ENCODE assay signal across 8 cellular contexts in genomic region chr2:216499641-216500218, GRCh38.
DNase-seq lines count a peak whose midpoint lies in the region; TF ChIP-seq lines count a peak whose summit lies in the region.

No MANE protein-coding gene starts in this region.

- peak overlapping the region; percentile 98 to 100 (median 99) for H3K4me3 Mint-ChIP-seq in nephron

- TF ChIP-seq CTCF in MM.1S (IDR thresholded peaks at IDR 0.05; ENCODE audit: low read length), result no peak
- no peak for TF ChIP-seq CTCF in coronary artery (IDR thresholded peaks at IDR 0.05)
- TF ChIP-seq CTCF in nephron (IDR thresholded peaks at IDR 0.05; ENCODE audit: unreplicated experiment in 3 of 3), result no peak

- H3K36me3 ChIP-seq in BLaER1 treated with 17β-estradiol and CSF1 and Interleukin-3, amounts not matched to agents 10 nM and 100 nM, result peaks cover 54 to 58% (median 57%) of the 10 kb centered on the region in 11 experiments
- H3K36me3 ChIP-seq in MM.1S (replicated peaks; ENCODE audit: insufficient read depth, low read length), result peaks cover 35% of the 10 kb centered on the region

- H3K79me2 ChIP-seq in MM.1S (ENCODE audit: low read length), result peaks cover 61% of the 10 kb centered on the region

- H3K36me3 Mint-ChIP-seq in nephron (ENCODE audit: low read depth), result peaks cover 54% of the 10 kb centered on the region

- peaks cover 51 to 59% (median 55%) of the 10 kb centered on the region in 11 experiments for H4K20me1 ChIP-seq in BLaER1 treated with 17β-estradiol and CSF1 and Interleukin-3, amounts not matched to agents 10 nM and 100 nM
- H4K20me1 ChIP-seq in MM.1S (ENCODE audit: insufficient read depth, low read length), result peaks cover 16% of the 10 kb centered on the region; the same call in 1 of the 2 replicates

- H3K9me3 ChIP-seq in BLaER1 treated with 17β-estradiol and CSF1 and Interleukin-3, amounts not matched to agents 10 nM and 100 nM (replicated peaks in 1 of 11), result no peaks in the 10 kb centered on the region
- H3K9me3 ChIP-seq in MM.1S (replicated peaks; ENCODE audit: insufficient read depth, low read length), result no peaks in the 10 kb centered on the region

- H3K9ac ChIP-seq in BLaER1 treated with 17β-estradiol and CSF1 and Interleukin-3, amounts not matched to agents 10 nM and 100 nM, result peak overlapping the region; percentile 94 to 99 (median 98)
- H3K9ac ChIP-seq in MM.1S (ENCODE audit: low read length), result peak overlapping the region; percentile 91

- H3K27me3 ChIP-seq in BLaER1 treated with 17β-estradiol and CSF1 and Interleukin-3, amounts not matched to agents 10 nM and 100 nM, result no peaks in the 10 kb centered on the region
- H3K27me3 ChIP-seq in MM.1S (replicated peaks; ENCODE audit: insufficient read depth, low read length), result no peaks in the 10 kb centered on the region

- no peaks in the 10 kb centered on the region for H3K27me3 Mint-ChIP-seq in nephron (ENCODE audit: low read depth)

- H3K4me1 Mint-ChIP-seq in nephron, result peaks cover 58% of the 10 kb centered on the region

- no peaks in the 10 kb centered on the region for H3K9me3 Mint-ChIP-seq in nephron

- no peak overlapping the region for H2AFZ ChIP-seq in MM.1S (ENCODE audit: low read length)

- peak overlapping the region; percentile 96 to 99 (median 99) for H3K27ac Mint-ChIP-seq in nephron

- peak overlapping the region; percentile 72 to 98 (median 86) for H3K4me3 ChIP-seq in BLaER1 treated with 17β-estradiol and CSF1 and Interleukin-3, amounts not matched to agents 10 nM and 100 nM
- H3K4me3 ChIP-seq in MM.1S (ENCODE audit: low read length), result peak overlapping the region; percentile 73
- peak overlapping the region; percentile 96 for H3K4me3 ChIP-seq in coronary artery

- DNase-seq in MM.1S (no peak), coronary artery (ENCODE audit: low spot score) (no peak), iPS-NIHi11 (ENCODE audit: low spot score) (no peak), superior temporal gyrus (ENCODE audit: extremely low spot score) (no peak), GM19238 (ENCODE audit: insufficient read length, low spot score) (no peak), glomerular visceral epithelial cell (ENCODE audit: extremely low spot score) (no peak)

- H3F3A ChIP-seq in MM.1S (ENCODE audit: insufficient read depth, low read length), result peaks cover 12% of the 10 kb centered on the region; the same call in 1 of the 2 replicates

- H3K4me2 ChIP-seq in BLaER1 treated with 17β-estradiol and CSF1 and Interleukin-3, amounts not matched to agents 10 nM and 100 nM, result peak overlapping the region; percentile 84 to 96 (median 92)
- peak overlapping the region; percentile 85 for H3K4me2 ChIP-seq in MM.1S (ENCODE audit: low read depth, low read length)

- peak overlapping the region; percentile 87 to 98 (median 96) for H3K27ac ChIP-seq in BLaER1 treated with 17β-estradiol and CSF1 and Interleukin-3, amounts not matched to agents 10 nM and 100 nM
- H3K27ac ChIP-seq in MM.1S (ENCODE audit: low read length), result peak overlapping the region; percentile 45; the same call in 1 of the 2 replicates
- H3K27ac ChIP-seq in coronary artery, result peak overlapping the region; percentile 70 to 91

- peaks cover 58 to 79% (median 66%) of the 10 kb centered on the region in 10 experiments for H3K4me1 ChIP-seq in BLaER1 treated with 17β-estradiol and CSF1 and Interleukin-3, amounts not matched to agents 10 nM and 100 nM
- peaks cover 16% of the 10 kb centered on the region for H3K4me1 ChIP-seq in MM.1S (ENCODE audit: low read length)

- no peaks in the 10 kb centered on the region for H3K9me2 ChIP-seq in MM.1S (replicated peaks; ENCODE audit: insufficient read depth, low read length)

Comparison
In these comparisons a context has a peak if more than half of its experiments do, and no peak if none do; other contexts are left out.
1. H3K27ac ChIP-seq: peak in every context shown above with its lines; median percentile 96 in BLaER1 treated with 17β-estradiol and CSF1 and Interleukin-3, amounts not matched to agents 10 nM and 100 nM; 80 in coronary artery; 45 in MM.1S.